Comparison of ENCODE assay signal across 8 cellular contexts in genomic region chr7:26199301-26200112, GRCh38. TPM values are rescaled to one million over a fixed set of nuclear protein-coding genes. Genes with fewer than 3 reads are reported as not detected.
DNase-seq lines count a peak whose midpoint lies in the region; ATAC-seq and TF ChIP-seq lines count a peak whose summit lies in the region.

No MANE protein-coding gene starts in this region.

- peak overlapping the region; percentile 83 for H3K4me2 ChIP-seq in SK-N-SH

- no peaks in the 10 kb centered on the region for H3K9me2 ChIP-seq in SK-N-SH

- TF ChIP-seq EP300 in SK-N-SH (IDR thresholded peaks at IDR 0.05; ENCODE audit: borderline replicate concordance in 1 of 2, low read depth in 1 of 2, low read length in 1 of 2), result no peak

- peak overlapping the region; percentile 100 for H3K27ac Mint-ChIP-seq in activated naive CD8-positive, alpha-beta T cell treated with anti-CD3 and anti-CD28 coated beads, Interleukin-2, amount 50 U/mL, for 24 hours

- H3K9me3 Mint-ChIP-seq in activated naive CD8-positive, alpha-beta T cell treated with anti-CD3 and anti-CD28 coated beads, Interleukin-2, amount 50 U/mL, for 24 hours, result no peaks in the 10 kb centered on the region

- peaks cover 49% of the 10 kb centered on the region for H3K4me1 Mint-ChIP-seq in activated naive CD8-positive, alpha-beta T cell treated with anti-CD3 and anti-CD28 coated beads, Interleukin-2, amount 50 U/mL, for 24 hours

- H3K27ac ChIP-seq in A673 (ENCODE audit: low read depth, low read length, poor library complexity, severe bottlenecking) (peak overlapping the region; percentile 100), SK-N-SH (ENCODE audit: low read depth in 2 of 2, low read length in 1 of 2) (peak overlapping the region; percentile 99 to 100), vagina (peak overlapping the region; percentile 100)

- peak overlapping the region; percentile 99 for H3K9ac ChIP-seq in SK-N-SH

- TF ChIP-seq CTCF in A673 (conservative IDR thresholded peaks at IDR 0.05; ENCODE audit: low read depth, low read length) (no peak), SK-N-SH (IDR thresholded peaks at IDR 0.05) (0 out of 2 replicates have a peak, but pooled peaks have one; percentile 14), vagina (IDR thresholded peaks at IDR 0.05) (no peak)

- no TSS peak for BruUV-seq in A673 (replicated peaks; lab: Mats Ljungman, UMichigan)

- CTCF ChIA-PET in A673 (lab: Charles Lee), result no interaction called here
- CTCF ChIA-PET in SK-N-SH (lab: Yijun Ruan, JAX), result interaction anchor here (0.8 to 11.3 kb wide), 25 partner anchors 7 to 468 kb away, joined by 3 to 260 read pairs (median 5); partner anchors contain the start of gene NFE2L3

- peaks cover 4% of the 10 kb centered on the region for H3K27me3 Mint-ChIP-seq in activated naive CD8-positive, alpha-beta T cell treated with anti-CD3 and anti-CD28 coated beads, Interleukin-2, amount 50 U/mL, for 24 hours

- H3K79me2 ChIP-seq in SK-N-SH (ENCODE audit: insufficient read depth), result peaks cover 89% of the 10 kb centered on the region

- no peak overlapping the region for H2AFZ ChIP-seq in SK-N-SH (ENCODE audit: low read depth)

- peak overlapping the region; percentile 91 for H3K4me3 ChIP-seq in A673 (ENCODE audit: low read depth, low read length, poor library complexity, severe bottlenecking)
- H3K4me3 ChIP-seq in HAP-1, result peak overlapping the region; percentile 99
- H3K4me3 ChIP-seq in SK-N-SH (ENCODE audit: low read depth in 2 of 2, low read length in 1 of 2), result peak overlapping the region; percentile 100
- H3K4me3 ChIP-seq in vagina, result peak overlapping the region; percentile 81 to 98

- WGBS in SK-N-SH (ENCODE audit: low lambda C conversion rate), result 1% methylated on average over 37 of the region's 37 CpGs

- H3K27me3 ChIP-seq in A673 (replicated peaks; ENCODE audit: insufficient read depth, low read depth, low read length, poor library complexity) (no peaks in the 10 kb centered on the region), HAP-1 (ENCODE audit: low read depth) (no peaks in the 10 kb centered on the region), SK-N-SH (ENCODE audit: insufficient read depth) (no peaks in the 10 kb centered on the region), vagina (no peaks in the 10 kb centered on the region)

- H3F3A ChIP-seq in SK-N-SH (replicated peaks; ENCODE audit: insufficient read depth), result peaks cover 55% of the 10 kb centered on the region

- H3K36me3 ChIP-seq in A673 (ENCODE audit: insufficient read depth, low read length, poor library complexity, severe bottlenecking), result peaks cover 63% of the 10 kb centered on the region
- peaks cover 72% of the 10 kb centered on the region for H3K36me3 ChIP-seq in HAP-1 (replicated peaks)
- H3K36me3 ChIP-seq in SK-N-SH (replicated peaks in 1 of 2; ENCODE audit: control insufficient read depth in 1 of 2, insufficient read depth in 2 of 2, low read length in 1 of 2), result peaks cover 66 to 67% of the 10 kb centered on the region in 2 experiments
- H3K36me3 ChIP-seq in vagina, result peaks cover 0 to 33% of the 10 kb centered on the region in 2 donors

- DNase-seq in A673 (ENCODE audit: low spot score) (peak; percentile 80), HAP-1 (ENCODE audit: low spot score in 2 of 2) (peak in 1 of 2 experiments; percentile 63), SK-N-SH (peak; percentile 61), left ventricle myocardium superior (peak; percentile 73), putamen (ENCODE audit: low spot score) (peak; percentile 83), vagina (ENCODE audit: extremely low spot score in 2 of 2) (no peak)
- DNase-seq in activated naive CD8-positive, alpha-beta T cell treated with anti-CD3 and anti-CD28 coated beads, Interleukin-2, amount 50 U/mL, for 24 hours, result peak; percentile 57

- TF ChIP-seq RAD21 in SK-N-SH (IDR thresholded peaks at IDR 0.05; ENCODE audit: low read length), result no peak

- in situ Hi-C loops in HAP-1 (cut with MboI; ENCODE audit: low sequenced_read_pairs), result loop anchor here (25.0 kb wide), 2 partner anchors 312 to 963 kb away; partner anchors contain the start of genes HOXA10, HOXA3, HOXA7 and HOXA9

- peak in 1 of 2 donors; percentile 27 for TF ChIP-seq POLR2A in vagina (IDR thresholded peaks at IDR 0.05)

- intact Hi-C loops in A673 (cut with micrococcal nuclease; ENCODE audit: unreplicated experiment), result loop anchor here (1.0 to 5.0 kb wide), 4 partner anchors 109 to 337 kb away; no protein-coding TSS in a partner anchor
- intact Hi-C loops in left ventricle myocardium superior (cut with micrococcal nuclease), result no loop called here
- intact Hi-C loops in vagina (cut with DNase I), result loop anchor here (10.0 kb wide), 1 partner anchor 955 kb away; the partner anchor contains the start of genes HOXA3 and HOXA7

- H3K9me3 ChIP-seq in A673 (ENCODE audit: low read depth, low read length, poor library complexity, severe bottlenecking) (no peaks in the 10 kb centered on the region), HAP-1 (no peaks in the 10 kb centered on the region), SK-N-SH (no peaks in the 10 kb centered on the region), vagina (no peaks in the 10 kb centered on the region)

- ATAC-seq in activated naive CD8-positive, alpha-beta T cell treated with anti-CD3 and anti-CD28 coated beads, Interleukin-2, amount 50 U/mL, for 24 hours, result no peak
- peak; percentile 34 for ATAC-seq in left ventricle myocardium superior
- no peak for ATAC-seq in GM18868 (IDR thresholded peaks at IDR 0.05; ENCODE audit: unreplicated experiment)

- POLR2A ChIA-PET in A673 (lab: Charles Lee; ENCODE audit: low non-redundant PET), result interaction anchor here (0.6 to 0.7 kb wide), 3 partner anchors 20 to 167 kb away, joined by 3 to 5 read pairs (median 4); no protein-coding TSS in a partner anchor
- POLR2A ChIA-PET in SK-N-SH (lab: Yijun Ruan, JAX), result interaction anchor here (0.6 to 5.7 kb wide), 21 partner anchors 8 to 337 kb away, joined by 3 to 51 read pairs (median 5); partner anchors contain the start of gene NFE2L3

- peaks cover 78% of the 10 kb centered on the region for H4K20me1 ChIP-seq in SK-N-SH (ENCODE audit: insufficient read depth)

- H3K36me3 Mint-ChIP-seq in activated naive CD8-positive, alpha-beta T cell treated with anti-CD3 and anti-CD28 coated beads, Interleukin-2, amount 50 U/mL, for 24 hours (ENCODE audit: low read depth), result peaks cover 81% of the 10 kb centered on the region

- H3K4me1 ChIP-seq in A673 (ENCODE audit: insufficient read depth, low read length, poor library complexity, severe bottlenecking) (peaks cover 29% of the 10 kb centered on the region), HAP-1 (peaks cover 23% of the 10 kb centered on the region), SK-N-SH (ENCODE audit: control insufficient read depth in 1 of 2, insufficient read depth in 2 of 2, low read depth in 1 of 2, low read length in 1 of 2) (peaks cover 25 to 40% of the 10 kb centered on the region in 2 experiments), vagina (peaks cover 57% of the 10 kb centered on the region)

- H3K4me3 Mint-ChIP-seq in activated naive CD8-positive, alpha-beta T cell treated with anti-CD3 and anti-CD28 coated beads, Interleukin-2, amount 50 U/mL, for 24 hours, result peak overlapping the region; percentile 99

TF ChIP-seq in SK-N-SH, 30 proteins besides CTCF, POLR2A, EP300 and RAD21 (continues in another document):
- TF ChIP-seq TEAD4 (IDR thresholded peaks at IDR 0.05; ENCODE audit: borderline replicate concordance, insufficient read depth), result no peak; the same call in 1 of the 2 replicates
- TF ChIP-seq MXI1 (IDR thresholded peaks at IDR 0.05; ENCODE audit: low read depth, low read length), result peak; percentile 51; the same call in 1 of the 2 replicates
- TF ChIP-seq, protein P1, sequence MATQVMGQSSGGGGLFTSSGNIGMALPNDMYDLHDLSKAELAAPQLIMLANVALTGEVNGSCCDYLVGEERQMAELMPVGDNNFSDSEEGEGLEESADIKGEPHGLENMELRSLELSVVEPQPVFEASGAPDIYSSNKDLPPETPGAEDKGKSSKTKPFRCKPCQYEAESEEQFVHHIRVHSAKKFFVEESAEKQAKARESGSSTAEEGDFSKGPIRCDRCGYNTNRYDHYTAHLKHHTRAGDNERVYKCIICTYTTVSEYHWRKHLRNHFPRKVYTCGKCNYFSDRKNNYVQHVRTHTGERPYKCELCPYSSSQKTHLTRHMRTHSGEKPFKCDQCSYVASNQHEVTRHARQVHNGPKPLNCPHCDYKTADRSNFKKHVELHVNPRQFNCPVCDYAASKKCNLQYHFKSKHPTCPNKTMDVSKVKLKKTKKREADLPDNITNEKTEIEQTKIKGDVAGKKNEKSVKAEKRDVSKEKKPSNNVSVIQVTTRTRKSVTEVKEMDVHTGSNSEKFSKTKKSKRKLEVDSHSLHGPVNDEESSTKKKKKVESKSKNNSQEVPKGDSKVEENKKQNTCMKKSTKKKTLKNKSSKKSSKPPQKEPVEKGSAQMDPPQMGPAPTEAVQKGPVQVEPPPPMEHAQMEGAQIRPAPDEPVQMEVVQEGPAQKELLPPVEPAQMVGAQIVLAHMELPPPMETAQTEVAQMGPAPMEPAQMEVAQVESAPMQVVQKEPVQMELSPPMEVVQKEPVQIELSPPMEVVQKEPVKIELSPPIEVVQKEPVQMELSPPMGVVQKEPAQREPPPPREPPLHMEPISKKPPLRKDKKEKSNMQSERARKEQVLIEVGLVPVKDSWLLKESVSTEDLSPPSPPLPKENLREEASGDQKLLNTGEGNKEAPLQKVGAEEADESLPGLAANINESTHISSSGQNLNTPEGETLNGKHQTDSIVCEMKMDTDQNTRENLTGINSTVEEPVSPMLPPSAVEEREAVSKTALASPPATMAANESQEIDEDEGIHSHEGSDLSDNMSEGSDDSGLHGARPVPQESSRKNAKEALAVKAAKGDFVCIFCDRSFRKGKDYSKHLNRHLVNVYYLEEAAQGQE (IDR thresholded peaks at IDR 0.05; ENCODE audit: low read depth, low read length), result 0 out of 2 replicates have a peak, but pooled peaks have one; percentile 12
- 0 out of 2 replicates have a peak, but pooled peaks have one; percentile 22 for TF ChIP-seq RFX5 (IDR thresholded peaks at IDR 0.05; ENCODE audit: low read length)
- 0 out of 2 replicates have a peak, but pooled peaks have one; percentile 5 for TF ChIP-seq POLR2AphosphoS5 (IDR thresholded peaks at IDR 0.05; ENCODE audit: low read depth, low read length)

RNA-seq across cellular contexts. Expression of gene HNRNPA2B1, which starts 1.0 kb away (rescaled TPM):
- total RNA-seq in A673 (2021) (1,150 and 1,229 TPM in 2 replicates), left ventricle myocardium superior (430 TPM), vagina (222 TPM)
- polyA plus RNA-seq in SK-N-SH (2012; rRNA removed), result 459 and 483 TPM in 2 replicates
- polyA plus RNA-seq in SK-N-SH (2012; cell fraction: cytosol; rRNA removed), result 594 and 844 TPM in 2 replicates
- 318 and 483 TPM in 2 replicates for polyA plus RNA-seq in SK-N-SH (2012; cell fraction: nucleus; rRNA removed)

RNA-seq across cellular contexts. Expression of gene CBX3, which starts 2.0 kb away (rescaled TPM):
- total RNA-seq in A673 (2021) (228 TPM in 2 replicates), left ventricle myocardium superior (61.3 TPM), vagina (52.1 TPM)
- 97.0 and 119 TPM in 2 replicates for polyA plus RNA-seq in SK-N-SH (2012; rRNA removed)
- 154 and 237 TPM in 2 replicates for polyA plus RNA-seq in SK-N-SH (2012; cell fraction: cytosol; rRNA removed)
- 109 and 121 TPM in 2 replicates for polyA plus RNA-seq in SK-N-SH (2012; cell fraction: nucleus; rRNA removed)

RNA-seq across cellular contexts. Expression of gene NFE2L3, which starts 47.5 kb away (rescaled TPM):
- total RNA-seq in A673 (2021) (8.5 and 8.6 TPM in 2 replicates), left ventricle myocardium superior (0.94 TPM), vagina (5.2 TPM)
- polyA plus RNA-seq in SK-N-SH (2012; rRNA removed), result 36.1 and 50.8 TPM in 2 replicates
- 50.3 and 55.0 TPM in 2 replicates for polyA plus RNA-seq in SK-N-SH (2012; cell fraction: cytosol; rRNA removed)
- polyA plus RNA-seq in SK-N-SH (2012; cell fraction: nucleus; rRNA removed), result 20.3 and 41.3 TPM in 2 replicates

Comparison
In these comparisons a context has a peak if more than half of its experiments do, and no peak if none do; other contexts are left out.
1. DNase-seq: peak in A673 (single experiment), SK-N-SH (single experiment), activated naive CD8-positive, alpha-beta T cell treated with anti-CD3 and anti-CD28 coated beads, Interleukin-2, amount 50 U/mL, for 24 hours (single experiment), left ventricle myocardium superior (single experiment) and putamen (single experiment); none in vagina (0 of 2).
2. Peak in every context shown above with its lines, with median percentiles within 50 percentile points of each other: H3K27ac ChIP-seq and H3K4me3 ChIP-seq.